In the genomic region with DNA sequence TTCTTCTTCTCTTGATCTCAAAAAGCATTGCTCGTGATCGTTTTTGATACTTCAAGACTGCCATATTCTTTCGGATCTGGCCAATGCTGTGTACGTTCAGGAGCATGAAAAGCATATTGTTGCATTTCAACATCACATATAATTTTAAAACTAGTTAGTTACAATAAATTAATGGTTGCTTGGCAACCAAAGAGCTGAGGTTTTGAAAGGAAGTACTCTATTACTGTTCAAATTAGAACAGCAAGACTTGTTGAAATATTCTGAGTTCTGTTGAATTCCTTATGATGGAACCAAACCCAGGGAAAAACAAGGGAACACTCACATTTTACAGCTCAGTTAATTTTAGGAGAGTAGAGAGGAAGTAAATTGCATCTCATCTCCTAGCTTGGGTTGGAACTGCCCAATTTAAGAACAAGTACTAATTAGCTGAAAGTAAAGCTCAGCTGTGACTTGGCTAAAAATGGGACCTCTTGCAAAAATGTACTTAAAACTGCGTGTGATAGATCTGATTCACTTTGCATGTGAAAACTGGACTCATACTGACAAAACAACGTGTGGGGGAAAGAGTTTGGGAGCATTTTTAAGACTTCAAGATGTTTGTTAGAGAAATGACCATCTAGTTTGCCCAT, we compare ENCODE assay signal across 26 cellular contexts. TPM values are rescaled to one million over a fixed set of nuclear protein-coding genes. Genes with fewer than 3 reads are reported as not detected.
DNase-seq lines count a peak whose midpoint lies in the region; ATAC-seq and TF ChIP-seq lines count a peak whose summit lies in the region.
"Had no signal": no experiment of that assay in that cellular context is flagged by ENCODE, and none has a peak within 500 bp of the region (broad histone marks: within the 10 kb centered on the region; RNA-seq: fewer than 3 reads in every experiment).

No MANE protein-coding gene starts in this region.

- TF ChIP-seq POLR2A in upper lobe of left lung (IDR thresholded peaks at IDR 0.05), result no peak

- H3K4me3 ChIP-seq in dorsolateral prefrontal cortex, result no peak overlapping the region
- no peak overlapping the region for H3K4me3 ChIP-seq in upper lobe of left lung
- H3K4me3 ChIP-seq: A549, MG63, Peyer's patch had no signal

- WGBS in upper lobe of left lung, 2 donors, result 71 to 74% methylated on average over 6 of the region's 6 CpGs

- H3K36me3 ChIP-seq in upper lobe of left lung, result no peaks in the 10 kb centered on the region
- H3K36me3 ChIP-seq: MG63, Peyer's patch had no signal

- ATAC-seq in foreskin keratinocyte (no peak), upper lobe of left lung (ENCODE audit: low FRiP score in 2 of 2) (no peak)
- ATAC-seq: A549; CD8-positive, alpha-beta T cell had no signal

- no peak for TF ChIP-seq CTCF in dorsolateral prefrontal cortex (IDR thresholded peaks at IDR 0.05 in 54 of 56, conservative IDR thresholded peaks at IDR 0.05 in 2 of 56; ENCODE audit: low read depth in 1 of 56, partially characterized antibody in 56 of 56)
- TF ChIP-seq CTCF in foreskin keratinocyte (conservative IDR thresholded peaks at IDR 0.05), result no peak
- TF ChIP-seq CTCF in upper lobe of left lung (IDR thresholded peaks at IDR 0.05), result no peak

- DNase-seq in EH (ENCODE audit: low read depth) (peak; percentile 44), NOMO-1 treated with dmso at 0.1 percent for 144 hours (lab: John Stamatoyannopoulos, UW; ENCODE audit: unreplicated experiment) (peak; percentile 9), dorsolateral prefrontal cortex (no peak), NCI-H510A treated with DMSO at 0.1 percent for 48 hours (lab: John Stamatoyannopoulos, UW) (no peak), foreskin keratinocyte (no peak), upper lobe of left lung (no peak)
- DNase-seq: AML-193; Caco-2; CD8-positive, alpha-beta T cell; GF-D8; Kasumi-1; MG63; NCI-H1092; NCI-H1417 treated with DMSO at 0.1 percent for 48 hours; NCI-H1694 treated with DMSO at 0.1 percent for 48 hours; NCI-H2171 treated with DMSO at 0.1 percent for 48 hours; NCI-H345; NCI-H524; OCI-M1; Peyer's patch; SHP77 treated with DMSO at 0.1 percent for 48 hours; T-helper 1 cell had no signal

- TF ChIP-seq EP300 in upper lobe of left lung (IDR thresholded peaks at IDR 0.05), result no peak

- H3K9me3 ChIP-seq in upper lobe of left lung, result no peaks in the 10 kb centered on the region
- H3K9me3 ChIP-seq: A549, Caco-2, MG63, Peyer's patch had no signal

- H3K27me3 ChIP-seq in dorsolateral prefrontal cortex (no peaks in the 10 kb centered on the region), foreskin keratinocyte (peaks cover 12% of the 10 kb centered on the region), upper lobe of left lung (no peaks in the 10 kb centered on the region)
- H3K27me3 ChIP-seq: MG63, Peyer's patch had no signal

- no peaks in the 10 kb centered on the region for H3K4me1 ChIP-seq in foreskin keratinocyte
- peaks cover 4 to 13% (median 6%) of the 10 kb centered on the region in 4 donors for H3K4me1 ChIP-seq in upper lobe of left lung
- H3K4me1 ChIP-seq: A549, Peyer's patch had no signal

- intact Hi-C loops in dorsolateral prefrontal cortex (cut with DNase I), result loop anchor here (5.0 to 10.0 kb wide), 3 partner anchors 148 to 371 kb away; partner anchors contain the start of gene EPHB6 (in 1 of the 2)

- peak overlapping the region in 54 of 59 donors; percentile 9 to 91 (median 70) for H3K27ac ChIP-seq in dorsolateral prefrontal cortex
- H3K27ac ChIP-seq in temporal lobe (ENCODE audit: low read depth, low read length), result peak overlapping the region; percentile 17
- H3K27ac ChIP-seq in foreskin keratinocyte, result no peak overlapping the region
- no peak overlapping the region for H3K27ac ChIP-seq in upper lobe of left lung
- H3K27ac ChIP-seq: A549, C4-2B, HL-60, Peyer's patch had no signal

RNA-seq across cellular contexts. Expression of gene OR9A2, which starts 21.2 kb away (rescaled TPM):
- total RNA-seq in dorsolateral prefrontal cortex, result 10 to 100 TPM in 1 of 120 experiments, 1 to 10 TPM in 92, under 1 TPM in 18, not detected in 9; 0.47 to 26.1 (median 2.3) TPM
- total RNA-seq in temporal lobe, result 0.49 TPM
- not detected in 2 replicates for total RNA-seq in foreskin keratinocyte
- polyA plus RNA-seq in foreskin keratinocyte, result not detected in 2 replicates
- not detected for total RNA-seq in upper lobe of left lung
- total RNA-seq: Caco-2; CD8-positive, alpha-beta T cell; Peyer's patch had no signal
- polyA plus RNA-seq: A549 had no signal

RNA-seq across cellular contexts. Expression of gene KEL, which starts 43.6 kb away (rescaled TPM):
- total RNA-seq in dorsolateral prefrontal cortex (10 to 100 TPM in 46 of 120 experiments, 1 to 10 TPM in 73, under 1 TPM in 1; 0.75 to 50.5 (median 8.3) TPM), temporal lobe (0.49 TPM), foreskin keratinocyte (not detected in 2 replicates), upper lobe of left lung (10 to 100 TPM in 1 of 6 donors, 1 to 10 TPM in 3, under 1 TPM in 1, not detected in 1; 0.11 to 13.0 (median 3.1) TPM)
- 0.04 TPM in 1 of 2 replicates, not detected in the other for polyA plus RNA-seq in foreskin keratinocyte
- total RNA-seq: Caco-2, Peyer's patch had no signal

RNA-seq across cellular contexts. Expression of gene OR6V1, which starts 46.4 kb away (rescaled TPM):
- total RNA-seq in dorsolateral prefrontal cortex (not detected), temporal lobe (not detected), foreskin keratinocyte (not detected in 2 replicates), upper lobe of left lung (not detected)
- not detected in 2 replicates for polyA plus RNA-seq in foreskin keratinocyte
- total RNA-seq: Caco-2; CD8-positive, alpha-beta T cell; Peyer's patch had no signal
- polyA plus RNA-seq: A549 had no signal

Comparison
In these comparisons a context has a peak if more than half of its experiments do, and no peak if none do; other contexts are left out.
1. DNase-seq: peak in EH (single experiment) and NOMO-1 treated with dmso at 0.1 percent for 144 hours (single experiment); none in dorsolateral prefrontal cortex (0 of 10), NCI-H510A treated with DMSO at 0.1 percent for 48 hours (single experiment), foreskin keratinocyte (0 of 2) and upper lobe of left lung (0 of 2).
2. H3K27ac ChIP-seq: peak in dorsolateral prefrontal cortex (54 of 59) and temporal lobe (single experiment); none in foreskin keratinocyte (single experiment) and upper lobe of left lung (0 of 4).